In the genomic region with DNA sequence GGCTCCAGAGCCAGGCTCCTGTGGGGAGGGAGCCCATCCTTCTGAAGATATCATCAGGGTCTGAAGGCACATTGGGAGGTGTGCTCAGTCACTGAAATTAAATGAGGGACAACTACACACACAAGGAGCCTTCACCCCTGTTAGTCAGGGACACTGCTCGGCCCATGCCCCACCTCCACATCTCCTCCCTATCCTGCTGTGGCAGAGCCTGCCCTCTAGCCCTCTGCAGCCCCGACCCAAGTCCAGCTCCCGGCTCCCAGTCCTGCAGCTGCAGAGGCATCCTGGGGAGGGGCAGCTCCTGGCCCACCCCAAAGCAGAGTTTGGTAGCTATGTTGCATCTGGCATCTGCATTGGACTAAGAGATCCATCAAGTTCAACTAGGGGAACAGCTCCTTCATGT, we compare ENCODE assay signal across 8 cellular contexts.
"Had no signal": no experiment of that assay in that cellular context is flagged by ENCODE, and none has a peak within 500 bp of the region (broad histone marks: within the 10 kb centered on the region; RNA-seq: fewer than 3 reads in every experiment).

No MANE protein-coding gene starts in this region.

- ATAC-seq: GM12878 had no signal

- H3K4me3 ChIP-seq: GM12878 had no signal

- FAIRE-seq: G401.6, GM12878, GM12891, GM12892, GM18507, GM19239 had no signal

- DNase-seq: GDM1, GF-D8 had no signal
